ENCODE assay signal across 8 cellular contexts in the genomic region with DNA sequence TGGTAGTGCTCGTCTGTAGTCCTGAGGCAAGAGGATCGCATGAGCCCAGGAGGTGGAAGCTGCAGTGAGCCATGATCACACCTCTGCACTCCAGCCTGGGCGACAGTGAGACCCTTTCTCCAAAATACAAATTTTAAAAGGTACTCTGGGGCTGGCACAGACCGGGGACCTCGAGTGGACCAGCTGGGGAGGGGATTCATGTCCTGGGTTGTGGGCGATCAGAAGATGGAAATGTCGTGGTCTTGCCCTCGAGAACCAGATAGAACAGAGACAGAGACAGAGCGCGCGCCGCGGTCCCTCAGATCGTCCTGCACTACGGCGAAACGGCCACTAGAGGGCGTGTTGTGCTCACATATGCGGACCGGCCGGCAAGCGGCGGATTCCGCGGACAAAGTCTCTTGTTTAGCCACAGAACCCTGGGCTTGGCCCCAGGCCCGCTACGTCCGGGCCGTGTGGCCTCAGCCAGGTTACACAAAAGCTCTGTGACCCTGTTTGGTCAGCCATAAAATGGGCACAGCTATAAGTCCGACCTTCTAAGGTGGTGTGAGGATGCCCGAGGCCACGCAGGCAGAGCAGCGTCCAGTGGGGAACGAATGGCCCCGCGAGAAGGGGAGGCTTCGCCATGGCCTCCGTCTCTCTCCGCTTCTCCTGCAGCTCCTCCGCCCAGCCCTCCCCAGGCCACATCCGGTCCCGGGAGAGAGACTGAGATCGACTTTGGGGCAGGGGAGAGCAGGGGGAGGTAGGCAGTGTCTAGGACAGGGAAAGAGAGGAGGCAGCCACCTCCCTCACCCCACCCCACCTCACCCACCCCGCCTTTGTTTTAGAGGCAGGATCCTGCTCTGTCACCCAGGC. TPM values are rescaled to one million over a fixed set of nuclear protein-coding genes. Genes with fewer than 3 reads are reported as not detected.
DNase-seq lines count a peak whose midpoint lies in the region; ATAC-seq and TF ChIP-seq lines count a peak whose summit lies in the region.

No MANE protein-coding gene starts in this region.

- no peaks in the 10 kb centered on the region for H4K20me1 ChIP-seq in hepatocyte (ENCODE audit: insufficient read depth, poor library complexity, severe bottlenecking)

- 5% methylated on average over 36 of the region's 44 CpGs for WGBS in hepatocyte (ENCODE audit: low lambda C conversion rate, missing lambda C conversion rate)
- WGBS in aorta, 2 donors: 3% methylated on average over 43 to 44 of the region's 44 CpGs

- H3K4me3 ChIP-seq in astrocyte of the cerebellum (ENCODE audit: low read depth, low read length): peak overlapping the region; percentile 48
- peak overlapping the region; percentile 54 for H3K4me3 ChIP-seq in hepatocyte
- no peak overlapping the region for H3K4me3 ChIP-seq in aorta (ENCODE audit: low read length in 2 of 2)

- peak; percentile 90 for TF ChIP-seq CTCF in 22Rv1 (IDR thresholded peaks at IDR 0.05)
- TF ChIP-seq CTCF in astrocyte of the cerebellum (IDR thresholded peaks at IDR 0.05; ENCODE audit: low read depth, low read length, missing control alignments): peak; percentile 87
- TF ChIP-seq CTCF in hepatocyte (IDR thresholded peaks at IDR 0.05; ENCODE audit: poor library complexity): peak; percentile 94

- in situ Hi-C loops in astrocyte of the cerebellum (cut with HindIII; ENCODE audit: low sequenced_read_pairs): no loop called here

- H3K9me3 ChIP-seq in hepatocyte (ENCODE audit: low read depth) (no peaks in the 10 kb centered on the region), aorta (ENCODE audit: control insufficient read depth, low read length) (no peaks in the 10 kb centered on the region)

- H3K4me2 ChIP-seq in hepatocyte: peak overlapping the region; percentile 98

- H3K27me3 ChIP-seq in hepatocyte (peaks cover 5% of the 10 kb centered on the region), aorta (ENCODE audit: control insufficient read depth in 1 of 2, insufficient read depth in 2 of 2, low read length in 1 of 2) (no peaks in the 10 kb centered on the region)

- H3K9me2 ChIP-seq in hepatocyte (replicated peaks; ENCODE audit: insufficient read depth): no peaks in the 10 kb centered on the region

- H3K4me1 ChIP-seq in hepatocyte (ENCODE audit: insufficient read depth): no peaks in the 10 kb centered on the region
- no peaks in the 10 kb centered on the region for H3K4me1 ChIP-seq in aorta (ENCODE audit: control insufficient read depth in 1 of 2, insufficient read depth in 2 of 2, low read length in 2 of 2)

- H3K79me2 ChIP-seq in hepatocyte: no peaks in the 10 kb centered on the region

- peak; percentile 64 for ATAC-seq in GM18517 (IDR thresholded peaks at IDR 0.05; ENCODE audit: unreplicated experiment)
- peak; percentile 95 for ATAC-seq in aorta (ENCODE audit: low FRiP score)

- H3K27ac ChIP-seq in 22Rv1: no peak overlapping the region
- no peak overlapping the region for H3K27ac ChIP-seq in hepatocyte
- H3K27ac ChIP-seq in aorta (ENCODE audit: low read depth in 1 of 2, low read length in 2 of 2): no peak overlapping the region

- DNase-seq in NCI-H146 treated with DMSO at 0.1 percent for 48 hours (lab: John Stamatoyannopoulos, UW; ENCODE audit: unreplicated experiment): peak; percentile 69
- peak; percentile 80 for DNase-seq in T-helper 9 cell
- DNase-seq in astrocyte of the cerebellum (ENCODE audit: low read depth): peak; percentile 54
- DNase-seq in hepatocyte (ENCODE audit: low spot score): peak; percentile 91
- DNase-seq in retina: peak; percentile 98
- peak; percentile 89 to 96 for DNase-seq in aorta

- H3K36me3 ChIP-seq in hepatocyte (replicated peaks; ENCODE audit: insufficient read depth, low read depth) (no peaks in the 10 kb centered on the region), aorta (ENCODE audit: control insufficient read depth in 1 of 2, insufficient read depth in 2 of 2, low read length in 1 of 2) (no peaks in the 10 kb centered on the region)

- peak overlapping the region; percentile 98 for H2AFZ ChIP-seq in hepatocyte

- intact Hi-C loops in aorta (cut with DNase I): loop anchor here (1.0 to 10.0 kb wide), 3 partner anchors 40 to 63 kb away; partner anchors contain the start of gene XPO6 (in 1 of the 2)

RNA-seq across cellular contexts. Expression of gene SBK1, which starts 14.6 kb away (rescaled TPM):
- total RNA-seq in hepatocyte (1.8 and 4.2 TPM in 2 replicates), aorta (under 1 TPM; 0.16 to 0.33 TPM)
- polyA plus RNA-seq in hepatocyte (9.7 and 10.8 TPM in 2 replicates), aorta (under 1 TPM in 1 of 2 donors, not detected in 1; 0.03 TPM)

Comparison
In these comparisons a context has a peak if more than half of its experiments do, and no peak if none do; other contexts are left out.
1. H3K4me3 ChIP-seq: peak in astrocyte of the cerebellum (single experiment) and hepatocyte (single experiment); none in aorta (0 of 2).
2. Peak in every context shown above with its lines, with median percentiles within 50 percentile points of each other: CTCF ChIP-seq and DNase-seq.